ENCODE assay signal across 8 cellular contexts in genomic region chr1:5980314-5981008, GRCh38. TPM values are rescaled to one million over a fixed set of nuclear protein-coding genes. Genes with fewer than 3 reads are reported as not detected.
DNase-seq lines count a peak whose midpoint lies in the region; ATAC-seq and TF ChIP-seq lines count a peak whose summit lies in the region.

No MANE protein-coding gene starts in this region.

- ATAC-seq in GM18867 (IDR thresholded peaks at IDR 0.05; ENCODE audit: unreplicated experiment), result no peak

- H3K36me3 ChIP-seq in ES-I3 (ENCODE audit: insufficient read depth, low read length), result no peaks in the 10 kb centered on the region
- no peaks in the 10 kb centered on the region for H3K36me3 ChIP-seq in fibroblast of lung (ENCODE audit: control insufficient read depth, insufficient read depth, low read length)
- no peaks in the 10 kb centered on the region for H3K36me3 ChIP-seq in osteoblast (ENCODE audit: insufficient read depth, low read length)

- H3K9ac ChIP-seq in ES-I3 (ENCODE audit: low read depth, low read length) (peak overlapping the region; percentile 16; the same call in 1 of the 2 replicates), fibroblast of lung (ENCODE audit: insufficient read depth, low read length) (no peak overlapping the region)

- H4K20me1 ChIP-seq in fibroblast of lung (ENCODE audit: control insufficient read depth, extremely low read depth, insufficient read depth, low read length) (no peaks in the 10 kb centered on the region), osteoblast (ENCODE audit: insufficient read depth, low read length) (peaks cover 12% of the 10 kb centered on the region)

- H3K4me3 ChIP-seq in fibroblast of lung (replicated peaks in 1 of 4; ENCODE audit: control extremely low read depth in 1 of 4, insufficient read depth in 1 of 4, low read depth in 3 of 4, low read length in 4 of 4) (no peak overlapping the region), osteoblast (ENCODE audit: insufficient read depth, low read length) (no peak overlapping the region)

- H3K79me2 ChIP-seq in fibroblast of lung (ENCODE audit: control insufficient read depth, insufficient read depth, low read length) (no peaks in the 10 kb centered on the region), osteoblast (ENCODE audit: insufficient read depth, low read length) (no peaks in the 10 kb centered on the region)

- H3K27ac ChIP-seq in fibroblast of lung (ENCODE audit: insufficient read depth, low read length), result no peak overlapping the region
- no peak overlapping the region for H3K27ac ChIP-seq in osteoblast (ENCODE audit: low read depth, low read length)

- no peaks in the 10 kb centered on the region for H3K9me3 ChIP-seq in ES-I3 (ENCODE audit: control insufficient read depth, insufficient read depth, low read length)
- H3K9me3 ChIP-seq in fibroblast of lung (ENCODE audit: control insufficient read depth, insufficient read depth, low read depth, low read length), result no peaks in the 10 kb centered on the region
- H3K9me3 ChIP-seq in osteoblast (ENCODE audit: low read depth, low read length), result no peaks in the 10 kb centered on the region

- H2AFZ ChIP-seq in fibroblast of lung (ENCODE audit: low read length), result no peak overlapping the region
- no peak overlapping the region for H2AFZ ChIP-seq in osteoblast (ENCODE audit: low read length)

- no peak for TF ChIP-seq CTCF in fibroblast of lung (conservative IDR thresholded peaks at IDR 0.05 in 1 of 2, IDR thresholded peaks at IDR 0.05 in 1 of 2; ENCODE audit: low read depth in 1 of 2, low read length in 2 of 2)
- no peak for TF ChIP-seq CTCF in osteoblast (IDR thresholded peaks at IDR 0.05; ENCODE audit: extremely low read depth, low read depth, low read length)

- H3K4me2 ChIP-seq in fibroblast of lung (ENCODE audit: extremely low read depth, insufficient read depth, low read length) (no peak overlapping the region), osteoblast (ENCODE audit: insufficient read depth, low read length) (no peak overlapping the region)

- DNase-seq in NCI-H82 (lab: John Stamatoyannopoulos, UW), result peak; percentile 97
- peak; percentile 11 to 18 for DNase-seq in fibroblast of lung (ENCODE audit: low read depth in 2 of 2)
- DNase-seq in osteoblast (ENCODE audit: insufficient read length, low spot score, missing footprints), result peak; percentile 84
- DNase-seq in effector CD8-positive, alpha-beta T cell (lab: John Stamatoyannopoulos, UW), result no peak
- no peak for DNase-seq in NCI-H2171 (lab: John Stamatoyannopoulos, UW)
- no peak for DNase-seq in ureter (ENCODE audit: low spot score)

- peaks cover 4% of the 10 kb centered on the region; the same call in 1 of the 2 replicates for H3K4me1 ChIP-seq in ES-I3 (ENCODE audit: insufficient read depth, low read length)
- no peaks in the 10 kb centered on the region for H3K4me1 ChIP-seq in fibroblast of lung (ENCODE audit: control insufficient read depth, extremely low read depth, insufficient read depth, low read length)
- peaks cover 8% of the 10 kb centered on the region for H3K4me1 ChIP-seq in osteoblast (ENCODE audit: insufficient read depth, low read length)

- H3K27me3 ChIP-seq in fibroblast of lung (ENCODE audit: control insufficient read depth, insufficient read depth, low read length) (no peaks in the 10 kb centered on the region), osteoblast (ENCODE audit: insufficient read depth, low read length) (no peaks in the 10 kb centered on the region)

RNA-seq across cellular contexts. Expression of gene NPHP4, which starts 11.8 kb away (rescaled TPM):
- total RNA-seq in fibroblast of lung (3.6 and 4.0 TPM in 2 replicates), osteoblast (6.5 and 8.0 TPM in 2 replicates), ureter (15.3 TPM)
- polyA plus RNA-seq in fibroblast of lung, result 1.5 and 2.1 TPM in 2 replicates
- 2.2 and 2.7 TPM in 2 replicates for polyA plus RNA-seq in fibroblast of lung (2012)
- 2.5 and 3.7 TPM in 2 replicates for polyA minus RNA-seq in fibroblast of lung (ENCODE audit: low replicate concordance)

Comparison
In these comparisons a context has a peak if more than half of its experiments do, and no peak if none do; other contexts are left out.
1. DNase-seq: peak in NCI-H82 (single experiment), fibroblast of lung (2 of 2) and osteoblast (single experiment); none in effector CD8-positive, alpha-beta T cell (single experiment), NCI-H2171 (single experiment) and ureter (single experiment).